Comparison of ENCODE assay signal across 8 cellular contexts in the genomic region with DNA sequence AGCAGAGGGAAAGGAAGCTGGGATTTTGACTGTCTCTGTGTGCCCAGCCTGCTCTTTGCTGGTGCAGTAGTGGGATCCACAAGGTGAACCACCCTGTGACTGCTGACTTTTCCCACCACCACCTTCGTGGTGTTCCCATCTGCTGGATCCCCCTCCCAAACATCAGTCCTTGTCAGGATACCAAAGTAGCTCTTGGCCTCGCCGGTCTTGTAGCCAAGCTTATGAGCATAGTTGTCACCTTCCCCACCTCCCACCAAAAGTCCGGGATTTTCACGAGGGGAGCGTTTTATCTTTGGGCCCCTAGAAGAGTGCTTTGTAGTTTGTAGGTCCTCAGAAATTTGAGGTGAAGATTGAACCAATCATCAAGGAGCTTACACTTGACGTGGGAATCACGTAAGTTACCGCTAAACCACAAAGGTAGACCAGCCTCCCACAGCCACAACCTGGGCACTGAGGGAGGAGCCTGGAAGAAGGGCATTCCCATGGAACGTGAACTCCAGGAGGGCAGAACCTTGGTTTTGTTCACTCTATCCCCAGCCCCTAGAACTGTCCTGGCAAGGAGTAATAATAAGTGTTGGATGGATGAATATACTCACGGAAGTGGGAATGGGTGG. TPM values are rescaled to one million over a fixed set of nuclear protein-coding genes. Genes with fewer than 3 reads are reported as not detected.
A peak's percentile ranks its signal among the peaks of the same experiment; 100 is the strongest.
DNase-seq lines count a peak whose midpoint lies in the region; ATAC-seq and TF ChIP-seq lines count a peak whose summit lies in the region.

No MANE protein-coding gene starts in this region.

- H3K4me3 Mint-ChIP-seq in activated T-cell treated with anti-CD3 and anti-CD28 coated beads, Interleukin-2, amount 50 U/mL, for 4 hours = peak overlapping the region; percentile 73
- peak overlapping the region; percentile 68 for H3K4me3 Mint-ChIP-seq in activated T-helper 2 cell treated with anti-CD3 and anti-CD28 coated beads, Interferon-gamma antibody, Interleukin-2, Interleukin-4, amounts not matched to agents 10 μg/mL and 5 μg/mL and 100 μg/mL, durations not matched to agents 14 hours and 24 hours and 36 hours (ENCODE audit: low read depth)

- DNase-seq in activated T-cell treated with anti-CD3 and anti-CD28 coated beads, Interleukin-2, amount 50 U/mL, for 4 hours = no peak
- no peak for DNase-seq in activated T-cell treated with anti-CD3 and anti-CD28 coated beads for 4 hours
- no peak for DNase-seq in activated T-helper 2 cell treated with anti-CD3 and anti-CD28 coated beads, Interferon-gamma antibody, Interleukin-2, Interleukin-4, amounts not matched to agents 10 μg/mL and 5 μg/mL and 100 μg/mL, durations not matched to agents 14 hours and 24 hours and 36 hours (ENCODE audit: low spot score)
- DNase-seq in left colon = no peak
- no peak for DNase-seq in thoracic aorta (ENCODE audit: low spot score)
- no peak for DNase-seq in NCI-H524 (lab: John Stamatoyannopoulos, UW)
- DNase-seq in germinal center (ENCODE audit: low spot score) = no peak
- DNase-seq in NCI-H748 (lab: John Stamatoyannopoulos, UW; ENCODE audit: unreplicated experiment) = no peak

- no peak for ATAC-seq in activated T-cell treated with anti-CD3 and anti-CD28 coated beads, Interleukin-2, amount 50 U/mL, for 4 hours
- ATAC-seq in left colon = peak; percentile 0
- ATAC-seq in thoracic aorta (ENCODE audit: insufficient number of reproducible peaks, low FRiP score, low read depth) = no peak

- H3K36me3 ChIP-seq in thoracic aorta = no peaks in the 10 kb centered on the region

- no peaks in the 10 kb centered on the region for H3K9me3 ChIP-seq in thoracic aorta

- intact Hi-C loops in activated T-helper 2 cell treated with anti-CD3 and anti-CD28 coated beads, Interferon-gamma antibody, Interleukin-2, Interleukin-4, amounts not matched to agents 10 μg/mL and 5 μg/mL and 100 μg/mL, durations not matched to agents 14 hours and 24 hours and 36 hours (cut with micrococcal nuclease) = loop anchor here (2.0 to 10.0 kb wide), 4 partner anchors 17 to 1315 kb away; a partner anchor contains a TSS
- intact Hi-C loops in left colon (cut with DNase I, micrococcal nuclease) = no loop called here

- no peaks in the 10 kb centered on the region for H3K9me3 Mint-ChIP-seq in activated T-cell treated with anti-CD3 and anti-CD28 coated beads, Interleukin-2, amount 50 U/mL, for 4 hours
- no peaks in the 10 kb centered on the region for H3K9me3 Mint-ChIP-seq in activated T-helper 2 cell treated with anti-CD3 and anti-CD28 coated beads, Interferon-gamma antibody, Interleukin-2, Interleukin-4, amounts not matched to agents 10 μg/mL and 5 μg/mL and 100 μg/mL, durations not matched to agents 14 hours and 24 hours and 36 hours

- peak overlapping the region in 1 of 2 donors; percentile 82 for H3K27ac ChIP-seq in thoracic aorta

- peak overlapping the region; percentile 47 for H3K27ac Mint-ChIP-seq in activated T-helper 2 cell treated with anti-CD3 and anti-CD28 coated beads, Interferon-gamma antibody, Interleukin-2, Interleukin-4, amounts not matched to agents 10 μg/mL and 5 μg/mL and 100 μg/mL, durations not matched to agents 14 hours and 24 hours and 36 hours

- peaks cover 4% of the 10 kb centered on the region for H3K36me3 Mint-ChIP-seq in activated T-cell treated with anti-CD3 and anti-CD28 coated beads, Interleukin-2, amount 50 U/mL, for 4 hours (ENCODE audit: insufficient read depth)
- H3K36me3 Mint-ChIP-seq in activated T-helper 2 cell treated with anti-CD3 and anti-CD28 coated beads, Interferon-gamma antibody, Interleukin-2, Interleukin-4, amounts not matched to agents 10 μg/mL and 5 μg/mL and 100 μg/mL, durations not matched to agents 14 hours and 24 hours and 36 hours (ENCODE audit: low read depth) = peaks cover 13% of the 10 kb centered on the region

- no peak for TF ChIP-seq CTCF in thoracic aorta (IDR thresholded peaks at IDR 0.05)

- no peaks in the 10 kb centered on the region for H3K27me3 Mint-ChIP-seq in activated T-cell treated with anti-CD3 and anti-CD28 coated beads, Interleukin-2, amount 50 U/mL, for 4 hours (ENCODE audit: low read depth)
- no peaks in the 10 kb centered on the region for H3K27me3 Mint-ChIP-seq in activated T-helper 2 cell treated with anti-CD3 and anti-CD28 coated beads, Interferon-gamma antibody, Interleukin-2, Interleukin-4, amounts not matched to agents 10 μg/mL and 5 μg/mL and 100 μg/mL, durations not matched to agents 14 hours and 24 hours and 36 hours (ENCODE audit: low read depth)

- H3K27me3 ChIP-seq in thoracic aorta (replicated peaks; ENCODE audit: insufficient read depth) = no peaks in the 10 kb centered on the region

- peaks cover 59% of the 10 kb centered on the region for H3K4me1 Mint-ChIP-seq in activated T-cell treated with anti-CD3 and anti-CD28 coated beads, Interleukin-2, amount 50 U/mL, for 4 hours (ENCODE audit: low read depth)
- peaks cover 51% of the 10 kb centered on the region for H3K4me1 Mint-ChIP-seq in activated T-helper 2 cell treated with anti-CD3 and anti-CD28 coated beads, Interferon-gamma antibody, Interleukin-2, Interleukin-4, amounts not matched to agents 10 μg/mL and 5 μg/mL and 100 μg/mL, durations not matched to agents 14 hours and 24 hours and 36 hours (ENCODE audit: low read depth)

- H3K4me3 ChIP-seq in thoracic aorta = peak overlapping the region; percentile 91

- H3K4me1 ChIP-seq in thoracic aorta (ENCODE audit: control insufficient read depth in 1 of 2, low read depth in 2 of 2) = peaks cover 7 to 30% of the 10 kb centered on the region in 2 donors

RNA-seq across cellular contexts. Expression of a gene that starts 0.9 kb away (rescaled TPM):
- 10 to 100 TPM; 37.8 to 42.5 (median 38.9) TPM for total RNA-seq in activated T-cell treated with anti-CD3 and anti-CD28 coated beads, Interleukin-2, amount 50 U/mL, for 4 hours
- total RNA-seq in activated T-helper 2 cell treated with anti-CD3 and anti-CD28 coated beads, Interferon-gamma antibody, Interleukin-2, Interleukin-4, amounts not matched to agents 10 μg/mL and 5 μg/mL and 100 μg/mL, durations not matched to agents 14 hours and 24 hours and 36 hours = 43.1 TPM in 2 replicates
- total RNA-seq in left colon (10 to 100 TPM; 67.6 to 68.0 TPM), thoracic aorta (10 to 100 TPM; 27.3 to 50.9 TPM)

RNA-seq across cellular contexts. Expression of a gene that starts 36.7 kb away (rescaled TPM):
- 1 to 10 TPM in 2 of 3 donors, under 1 TPM in 1; 0.84 to 1.2 (median 1.0) TPM for total RNA-seq in activated T-cell treated with anti-CD3 and anti-CD28 coated beads, Interleukin-2, amount 50 U/mL, for 4 hours
- total RNA-seq in activated T-helper 2 cell treated with anti-CD3 and anti-CD28 coated beads, Interferon-gamma antibody, Interleukin-2, Interleukin-4, amounts not matched to agents 10 μg/mL and 5 μg/mL and 100 μg/mL, durations not matched to agents 14 hours and 24 hours and 36 hours = 0.23 and 0.27 TPM in 2 replicates
- total RNA-seq in left colon (not detected), thoracic aorta (under 1 TPM; 0.49 to 0.54 TPM)
